ENCODE assay signal across 32 cellular contexts in the genomic region with DNA sequence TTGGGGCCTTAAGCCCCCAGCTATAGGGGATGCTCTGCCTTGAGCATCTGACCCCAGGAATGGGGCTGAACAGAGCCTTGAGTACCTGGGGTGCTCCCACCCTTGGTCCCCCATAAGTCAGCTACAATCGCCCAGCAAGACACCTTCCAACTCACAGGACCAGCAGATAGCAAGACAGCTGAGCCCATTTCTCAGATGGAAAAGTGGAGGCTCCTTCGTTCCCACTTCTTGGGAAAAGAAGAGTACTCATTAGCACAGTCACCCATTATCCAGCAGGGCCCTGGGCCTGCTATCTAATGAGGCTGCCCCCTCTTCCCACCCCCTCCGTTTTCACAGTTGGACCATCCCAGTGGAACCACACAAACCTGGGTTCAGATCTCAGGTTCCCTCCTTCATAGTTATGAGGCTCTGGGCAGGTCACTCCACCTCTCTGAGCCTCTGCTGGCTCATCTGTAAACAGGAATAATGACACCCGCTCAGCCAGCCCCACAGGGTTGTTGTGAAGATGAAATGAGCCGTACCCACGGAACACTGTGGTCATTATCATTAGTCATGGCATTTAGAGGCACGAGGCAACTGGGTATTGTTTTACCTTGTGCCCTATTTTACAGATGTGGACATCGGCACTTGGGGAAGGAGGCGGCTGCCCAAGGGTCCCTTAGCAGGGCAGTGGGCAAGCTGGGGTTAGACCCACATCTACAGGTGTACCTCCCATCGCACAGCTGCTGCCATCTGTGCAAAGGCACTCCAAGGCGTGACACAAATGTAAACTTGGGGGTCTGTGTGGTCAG. TPM values are rescaled to one million over a fixed set of nuclear protein-coding genes. Genes with fewer than 3 reads are reported as not detected.
DNase-seq lines count a peak whose midpoint lies in the region; ATAC-seq, FAIRE-seq and TF ChIP-seq lines count a peak whose summit lies in the region.
"Had no signal": no experiment of that assay in that cellular context is flagged by ENCODE, and none has a peak within 500 bp of the region (broad histone marks: within the 10 kb centered on the region; RNA-seq: fewer than 3 reads in every experiment).

No MANE protein-coding gene starts in this region.

- peaks cover 0 to 7% (median 3%) of the 10 kb centered on the region in 4 experiments; a peak in 4 of 7 replicates for H3K4me1 ChIP-seq in H1 (replicated peaks in 1 of 4; ENCODE audit: control insufficient read depth in 3 of 4, insufficient read depth in 4 of 4, low read length in 3 of 4)

- H3K9ac ChIP-seq in H1 (replicated peaks in 1 of 4; ENCODE audit: extremely low read depth in 1 of 4, low read depth in 3 of 4, low read length in 3 of 4) = no peak overlapping the region
- H3K9ac ChIP-seq: BLaER1 treated with 17β-estradiol and CSF1 and Interleukin-3, amounts not matched to agents 10 nM and 100 nM had no signal

- no peak for TF ChIP-seq POLR2A in H1 (IDR thresholded peaks at IDR 0.05; ENCODE audit: control extremely low read depth in 1 of 2, low read depth in 2 of 2, low read length in 2 of 2)

- H3K4me3 ChIP-seq in H1 (ENCODE audit: extremely low read depth in 1 of 4, insufficient read depth in 2 of 4, low read depth in 3 of 4, low read length in 4 of 4) = no peak overlapping the region
- H3K4me3 ChIP-seq: BLaER1 treated with 17β-estradiol and CSF1 and Interleukin-3, amounts not matched to agents 10 nM and 100 nM; cardiac muscle cell; coronary artery; esophagus muscularis mucosa; gastrocnemius medialis; left ventricle myocardium inferior; thoracic aorta; vagina had no signal

- H4K91ac ChIP-seq in H1 (replicated peaks; ENCODE audit: insufficient read length, low read length) = no peak overlapping the region

- no peak overlapping the region for H3K4me2 ChIP-seq in H1 (ENCODE audit: insufficient read depth in 1 of 2, low read depth in 2 of 2, low read length in 2 of 2)
- H3K4me2 ChIP-seq: BLaER1 treated with 17β-estradiol and CSF1 and Interleukin-3, amounts not matched to agents 10 nM and 100 nM had no signal

- no peaks in the 10 kb centered on the region for H3K36me3 Mint-ChIP-seq in activated T-cell treated with anti-CD3 and anti-CD28 coated beads, Interleukin-2, amount 50 U/mL, for 24 hours (ENCODE audit: low read depth)
- H3K36me3 Mint-ChIP-seq: activated naive CD4-positive, alpha-beta T cell treated with anti-CD3 and anti-CD28 coated beads, Interleukin-2, amount 50 U/mL, for 24 hours; immature natural killer cell had no signal

- H3K36me3 ChIP-seq in H1 (ENCODE audit: control insufficient read depth in 2 of 4, insufficient read depth in 4 of 4, low read length in 3 of 4) = no peaks in the 10 kb centered on the region
- H3K36me3 ChIP-seq: BLaER1 treated with 17β-estradiol and CSF1 and Interleukin-3, amounts not matched to agents 10 nM and 100 nM; gastrocnemius medialis had no signal

- H3K27me3 ChIP-seq in H1 (replicated peaks in 1 of 4; ENCODE audit: control insufficient read depth in 3 of 4, extremely low read depth in 1 of 4, insufficient read depth in 3 of 4, low read length in 3 of 4) = no peaks in the 10 kb centered on the region
- H3K27me3 ChIP-seq: BLaER1 treated with 17β-estradiol and CSF1 and Interleukin-3, amounts not matched to agents 10 nM and 100 nM; cardiac muscle cell; esophagus muscularis mucosa; gastrocnemius medialis; vagina had no signal

- no peak overlapping the region for H2BK20ac ChIP-seq in H1 (ENCODE audit: low read length)

- no peak for TF ChIP-seq EP300 in H1 (IDR thresholded peaks at IDR 0.05; ENCODE audit: borderline replicate concordance in 1 of 2, low read depth in 2 of 2, low read length in 2 of 2)

- POLR2A ChIA-PET in H1 (lab: Charles Lee; ENCODE audit: partially characterized antibody) = no interaction called here

- no peak overlapping the region for H2BK5ac ChIP-seq in H1 (ENCODE audit: low read depth, low read length)

- H3K18ac ChIP-seq in H1 (ENCODE audit: extremely low read depth, low read length) = no peak overlapping the region

- H3K79me2 ChIP-seq in H1 (ENCODE audit: control insufficient read depth in 1 of 2, insufficient read depth in 2 of 2, low read length in 2 of 2) = no peaks in the 10 kb centered on the region

- H3K14ac ChIP-seq in H1 (ENCODE audit: insufficient read length) = no peak overlapping the region

- H2AK5ac ChIP-seq in H1 (ENCODE audit: low read depth, low read length) = 0 out of 2 replicates have a peak overlapping the region, but pooled peaks have one; percentile 11

- TF ChIP-seq CTCF in H1 (IDR thresholded peaks at IDR 0.05; ENCODE audit: control extremely low read depth in 1 of 3, insufficient read depth in 1 of 3, low read depth in 1 of 3, low read length in 3 of 3) = no peak

- FAIRE-seq in H1 (lab: Jason Lieb, UNC) = no peak

- no peaks in the 10 kb centered on the region for H3K9me3 ChIP-seq in H1 (ENCODE audit: insufficient read depth in 2 of 2, low read depth in 1 of 2, low read length in 1 of 2)
- H3K9me3 ChIP-seq: BLaER1 treated with 17β-estradiol and CSF1 and Interleukin-3, amounts not matched to agents 10 nM and 100 nM; esophagus muscularis mucosa; gastrocnemius medialis; left ventricle myocardium inferior; thoracic aorta; vagina had no signal

- H4K5ac ChIP-seq in H1 (ENCODE audit: insufficient read length, low read depth, low read length) = no peak overlapping the region

- no peaks in the 10 kb centered on the region for H3K79me1 ChIP-seq in H1 (ENCODE audit: low read depth, low read length)

- H3K9me3 Mint-ChIP-seq in activated T-cell treated with anti-CD3 and anti-CD28 coated beads, Interleukin-2, amount 50 U/mL, for 24 hours = no peaks in the 10 kb centered on the region
- H3K9me3 Mint-ChIP-seq: activated naive CD4-positive, alpha-beta T cell treated with anti-CD3 and anti-CD28 coated beads, Interleukin-2, amount 50 U/mL, for 24 hours; activated T-helper 1 cell treated with anti-CD3 and anti-CD28 coated beads, Interleukin-12 subunit alpha, Interleukin-12 subunit beta, Interleukin-2, Interleukin-4 antibody, amounts not matched to agents 30 ng/mL and 10 ng/mL and 1 ng/mL, durations not matched to agents 14 hours and 24 hours and 36 hours; immature natural killer cell had no signal

- ATAC-seq in GM18858 (IDR thresholded peaks at IDR 0.05; ENCODE audit: unreplicated experiment) = no peak
- ATAC-seq: gastrocnemius medialis; stimulated activated naive CD8-positive, alpha-beta T cell treated with anti-CD3 and anti-CD28 coated beads, Interleukin-15, Interleukin-2, amounts not matched to agents 100 U/mL and 50 U/mL, for 24 hours had no signal

- H4K20me1 ChIP-seq in H1 (replicated peaks in 1 of 2; ENCODE audit: control insufficient read depth in 1 of 2, insufficient read depth in 2 of 2, low read length in 2 of 2) = peaks cover 0 to 1% of the 10 kb centered on the region in 2 experiments
- H4K20me1 ChIP-seq: BLaER1 treated with 17β-estradiol and CSF1 and Interleukin-3, amounts not matched to agents 10 nM and 100 nM had no signal

- H2BK120ac ChIP-seq in H1 (replicated peaks; ENCODE audit: low read depth, low read length) = no peak overlapping the region

- H2AFZ ChIP-seq in H1 (ENCODE audit: low read length) = no peak overlapping the region

- no peak overlapping the region for H3K23ac ChIP-seq in H1 (ENCODE audit: insufficient read length)

- no peak for TF ChIP-seq RAD21 in H1 (IDR thresholded peaks at IDR 0.05 in 1 of 2, conservative IDR thresholded peaks at IDR 0.05 in 1 of 2; ENCODE audit: low read depth in 2 of 2, low read length in 2 of 2)

- no peak overlapping the region for H3K56ac ChIP-seq in H1 (replicated peaks; ENCODE audit: insufficient read length, low read depth, low read length)

- CTCF ChIA-PET in H1 (lab: Charles Lee; ENCODE audit: partially characterized antibody) = interaction anchor here (0.9 to 5.1 kb wide), 7 partner anchors 8 to 250 kb away, joined by 3 to 29 read pairs (median 7); no protein-coding TSS in a partner anchor

- H3K23me2 ChIP-seq in H1 (ENCODE audit: low read depth, low read length) = no peaks in the 10 kb centered on the region

- 89% methylated on average over 11 of the region's 11 CpGs; no CpG with 5 or more reads in 1 of the 2 experiments for WGBS in H1 (ENCODE audit: extremely low coverage in 1 of 2, insufficient coverage in 1 of 2, insufficient read length in 1 of 2, insufficient replicate concordance in 2 of 2, low coverage in 1 of 2, low lambda C conversion rate in 2 of 2, missing lambda C conversion rate in 1 of 2), 2 experiments

- no peak overlapping the region for H3K4me3 Mint-ChIP-seq in activated T-cell treated with anti-CD3 and anti-CD28 coated beads, Interleukin-2, amount 50 U/mL, for 24 hours
- H3K4me3 Mint-ChIP-seq: activated naive CD4-positive, alpha-beta T cell treated with anti-CD3 and anti-CD28 coated beads, Interleukin-2, amount 50 U/mL, for 24 hours; activated T-helper 1 cell treated with anti-CD3 and anti-CD28 coated beads, Interleukin-12 subunit alpha, Interleukin-12 subunit beta, Interleukin-2, Interleukin-4 antibody, amounts not matched to agents 30 ng/mL and 10 ng/mL and 1 ng/mL, durations not matched to agents 14 hours and 24 hours and 36 hours; immature natural killer cell had no signal

- H3K27ac ChIP-seq in H1 (ENCODE audit: low read depth, low read length) = no peak overlapping the region
- H3K27ac ChIP-seq: BLaER1 treated with 17β-estradiol and CSF1 and Interleukin-3, amounts not matched to agents 10 nM and 100 nM; cardiac muscle cell; coronary artery; esophagus muscularis mucosa; gastrocnemius medialis; left ventricle myocardium inferior; thoracic aorta; vagina had no signal

- DNase-seq in ELR (ENCODE audit: low read depth) = peak; percentile 42
- DNase-seq in LHCN-M2 (ENCODE audit: low read depth) = peak; percentile 42
- no peak for DNase-seq in H1 (ENCODE audit: low read depth in 1 of 2, low spot score in 2 of 2)
- peak; percentile 36 for DNase-seq in renal cortical epithelial cell (ENCODE audit: low read depth)
- DNase-seq in NOMO-1 treated with dmso at 0.1 percent for 144 hours (lab: John Stamatoyannopoulos, UW; ENCODE audit: unreplicated experiment) = no peak
- DNase-seq in activated CD4-positive, CD25-positive, alpha-beta regulatory T cell treated with anti-CD3 and anti-CD28 coated beads, Interleukin-2, amount 50 U/mL, for 72 hours = no peak
- DNase-seq in activated T-cell treated with anti-CD3 and anti-CD28 coated beads, Interleukin-2, amount 50 U/mL, for 24 hours = no peak
- DNase-seq: activated CD4-positive, alpha-beta T cell treated with anti-CD3 and anti-CD28 coated beads, Interleukin-2, amount 50 U/mL, for 4 hours; activated CD4-positive, CD25-positive, alpha-beta regulatory T cell; anterior cingulate cortex; Calu3; effector memory CD4-positive, alpha-beta T cell; gastrocnemius medialis; GOT3; hippocampal formation; immature natural killer cell; left ventricle myocardium inferior; NCI-H2029 treated with DMSO at 0.1 percent for 48 hours; NCI-H2227 treated with DMSO at 0.1 percent for 48 hours; stimulated activated naive CD8-positive, alpha-beta T cell treated with anti-CD3 and anti-CD28 coated beads, Interleukin-15, Interleukin-2, amounts not matched to agents 100 U/mL and 50 U/mL, for 24 hours had no signal

- no peak overlapping the region for H2BK15ac ChIP-seq in H1 (ENCODE audit: low read length)

- H2BK12ac ChIP-seq in H1 (ENCODE audit: low read depth, low read length) = no peak overlapping the region

- H3K4ac ChIP-seq in H1 (replicated peaks; ENCODE audit: insufficient read length, low read depth, low read length) = no peak overlapping the region

- H3K4me1 Mint-ChIP-seq in activated T-cell treated with anti-CD3 and anti-CD28 coated beads, Interleukin-2, amount 50 U/mL, for 24 hours (ENCODE audit: low read depth) = peaks cover 4% of the 10 kb centered on the region

- no peak overlapping the region for H3K27ac Mint-ChIP-seq in activated T-cell treated with anti-CD3 and anti-CD28 coated beads, Interleukin-2, amount 50 U/mL, for 24 hours
- H3K27ac Mint-ChIP-seq: activated naive CD4-positive, alpha-beta T cell treated with anti-CD3 and anti-CD28 coated beads, Interleukin-2, amount 50 U/mL, for 24 hours; activated T-helper 1 cell treated with anti-CD3 and anti-CD28 coated beads, Interleukin-12 subunit alpha, Interleukin-12 subunit beta, Interleukin-2, Interleukin-4 antibody, amounts not matched to agents 30 ng/mL and 10 ng/mL and 1 ng/mL, durations not matched to agents 14 hours and 24 hours and 36 hours had no signal

- no peaks in the 10 kb centered on the region for H3K27me3 Mint-ChIP-seq in activated T-cell treated with anti-CD3 and anti-CD28 coated beads, Interleukin-2, amount 50 U/mL, for 24 hours
- H3K27me3 Mint-ChIP-seq: activated naive CD4-positive, alpha-beta T cell treated with anti-CD3 and anti-CD28 coated beads, Interleukin-2, amount 50 U/mL, for 24 hours had no signal

- H4K8ac ChIP-seq in H1 (ENCODE audit: extremely low read depth, insufficient read depth, low read length) = peak overlapping the region; percentile 72; the same call in 1 of the 2 replicates

RNA-seq across cellular contexts. Expression of gene LPIN3, which starts 4.5 kb away (rescaled TPM):
- 15.3 and 19.1 TPM in 2 replicates for total RNA-seq in LHCN-M2 (2014; rRNA removed)
- polyA plus RNA-seq in LHCN-M2 (2012) = 6.8 TPM
- 3.1 and 3.7 TPM in 2 replicates for total RNA-seq in H1 (2021; fragmentation: NEBNext Ultra II Directional; extraction: Animal tissue kit (Norgen Biotek cat#: 25700))
- polyA plus RNA-seq in H1 (2011; rRNA removed) = 3.9 and 5.1 TPM in 2 replicates
- 5.4 TPM for polyA plus RNA-seq in H1 (2011; cell fraction: cytosol; rRNA removed)
- 41.9 TPM for polyA plus RNA-seq in H1 (2011; cell fraction: nucleus; rRNA removed)
- polyA plus RNA-seq in H1 (2012, experiment 1 of 2) = 3.7 to 5.9 TPM (median 5.6 TPM) in 4 replicates
- polyA plus RNA-seq in H1 (2012, experiment 2 of 2) = 3.7 TPM
- 4.0 TPM for polyA plus RNA-seq in H1 (2013, experiment 1 of 2)
- 4.1 TPM for polyA plus RNA-seq in H1 (2013, experiment 2 of 2)
- polyA minus RNA-seq in H1 (2011; rRNA and poly(A)+ RNA removed) = 3.3 and 3.7 TPM in 2 replicates
- 2.3 TPM for polyA minus RNA-seq in H1 (2011; cell fraction: cytosol; rRNA and poly(A)+ RNA removed)
- polyA minus RNA-seq in H1 (2011; cell fraction: nucleus; rRNA and poly(A)+ RNA removed) = 10.7 TPM
- total RNA-seq in renal cortical epithelial cell = 8.5 and 25.3 TPM in 2 replicates

RNA-seq across cellular contexts. Expression of gene EMILIN3, which starts 21.5 kb away (rescaled TPM):
- total RNA-seq in LHCN-M2 (2014; rRNA removed) = not detected in 2 replicates
- 0.05 TPM for polyA plus RNA-seq in LHCN-M2 (2012)
- total RNA-seq in H1 (2021; fragmentation: NEBNext Ultra II Directional; extraction: Animal tissue kit (Norgen Biotek cat#: 25700)) = 3.5 and 3.8 TPM in 2 replicates
- polyA plus RNA-seq in H1 (2011; rRNA removed) = 5.2 TPM in 2 replicates
- 5.3 TPM for polyA plus RNA-seq in H1 (2011; cell fraction: cytosol; rRNA removed)
- 7.2 TPM for polyA plus RNA-seq in H1 (2011; cell fraction: nucleus; rRNA removed)
- polyA plus RNA-seq in H1 (2012, experiment 1 of 2) = 2.5 to 5.5 TPM (median 4.5 TPM) in 4 replicates
- polyA plus RNA-seq in H1 (2012, experiment 2 of 2) = 4.1 TPM
- 3.9 TPM for polyA plus RNA-seq in H1 (2013, experiment 1 of 2)
- polyA plus RNA-seq in H1 (2013, experiment 2 of 2) = 3.8 TPM
- polyA minus RNA-seq in H1 (2011; rRNA and poly(A)+ RNA removed) = 5.0 and 5.7 TPM in 2 replicates
- polyA minus RNA-seq in H1 (2011; cell fraction: cytosol; rRNA and poly(A)+ RNA removed) = 4.8 TPM
- polyA minus RNA-seq in H1 (2011; cell fraction: nucleus; rRNA and poly(A)+ RNA removed) = 4.5 TPM
- not detected in 2 replicates for total RNA-seq in renal cortical epithelial cell
- total RNA-seq: Calu3, MCF 10A, mesenteric fat pad, myocyte had no signal
- polyA plus RNA-seq: immature natural killer cell had no signal

RNA-seq across cellular contexts. Expression of gene ZHX3, which starts 27.6 kb away (rescaled TPM):
- 31.6 and 35.1 TPM in 2 replicates for total RNA-seq in LHCN-M2 (2014; rRNA removed)
- 23.2 TPM for polyA plus RNA-seq in LHCN-M2 (2012)
- 5.9 and 7.8 TPM in 2 replicates for total RNA-seq in H1 (2021; fragmentation: NEBNext Ultra II Directional; extraction: Animal tissue kit (Norgen Biotek cat#: 25700))
- polyA plus RNA-seq in H1 (2011; rRNA removed) = 1.00 and 1.8 TPM in 2 replicates
- polyA plus RNA-seq in H1 (2011; cell fraction: cytosol; rRNA removed) = 1.8 TPM
- 3.5 TPM for polyA plus RNA-seq in H1 (2011; cell fraction: nucleus; rRNA removed)
- 1.9 to 3.3 TPM (median 2.3 TPM) in 4 replicates for polyA plus RNA-seq in H1 (2012, experiment 1 of 2)
- 0.42 TPM for polyA plus RNA-seq in H1 (2012, experiment 2 of 2)
- 2.4 TPM for polyA plus RNA-seq in H1 (2013, experiment 1 of 2)
- 2.3 TPM for polyA plus RNA-seq in H1 (2013, experiment 2 of 2)
- polyA minus RNA-seq in H1 (2011; rRNA and poly(A)+ RNA removed) = 6.3 and 6.4 TPM in 2 replicates
- polyA minus RNA-seq in H1 (2011; cell fraction: cytosol; rRNA and poly(A)+ RNA removed) = 1.5 TPM
- 4.8 TPM for polyA minus RNA-seq in H1 (2011; cell fraction: nucleus; rRNA and poly(A)+ RNA removed)
- 25.0 and 59.4 TPM in 2 replicates for total RNA-seq in renal cortical epithelial cell

Comparison
In these comparisons a context has a peak if more than half of its experiments do, and no peak if none do; other contexts are left out.
1. DNase-seq: peak in ELR (single experiment), LHCN-M2 (single experiment) and renal cortical epithelial cell (single experiment); none in H1 (0 of 2), NOMO-1 treated with dmso at 0.1 percent for 144 hours (single experiment), activated CD4-positive, CD25-positive, alpha-beta regulatory T cell treated with anti-CD3 and anti-CD28 coated beads, Interleukin-2, amount 50 U/mL, for 72 hours (single experiment) and activated T-cell treated with anti-CD3 and anti-CD28 coated beads, Interleukin-2, amount 50 U/mL, for 24 hours (single experiment).